12 cellular contexts compared by ENCODE assay signal in genomic region chr1:19462781-19463180, GRCh38. TPM values are rescaled to one million over a fixed set of nuclear protein-coding genes. Genes with fewer than 3 reads are reported as not detected.
DNase-seq lines count a peak whose midpoint lies in the region; ATAC-seq and TF ChIP-seq lines count a peak whose summit lies in the region.
"Had no signal": no experiment of that assay in that cellular context is flagged by ENCODE, and none has a peak within 500 bp of the region (broad histone marks: within the 10 kb centered on the region; RNA-seq: fewer than 3 reads in every experiment).

No MANE protein-coding gene starts in this region.

- no peaks in the 10 kb centered on the region for H3K27me3 ChIP-seq in psoas muscle (ENCODE audit: insufficient read depth in 3 of 3, low read length in 2 of 3)
- H3K27me3 ChIP-seq: brain microvascular endothelial cell had no signal

- H3K4me1 ChIP-seq in psoas muscle, result peaks cover 71% of the 10 kb centered on the region

- WGBS in psoas muscle, 3 donors, result 72 to 78% (median 77%) methylated on average over 4 of the region's 4 CpGs

- H3K4me3 ChIP-seq in psoas muscle, result no peak overlapping the region

- no peak for DNase-seq in T-helper 2 cell treated with Interferon-gamma antibody and Interleukin-4, amounts not matched to agents 5 μg/mL and 100 μg/mL, for 36 hours (ENCODE audit: low spot score)
- DNase-seq in T-helper 2 cell (no peak), psoas muscle (no peak)
- DNase-seq: 8988T, brain microvascular endothelial cell, NCI-H1436 treated with DMSO at 0.1 percent for 48 hours, substantia nigra had no signal

- intact Hi-C loops in psoas muscle (cut with DNase I), result loop anchor here in 1 of 2 donors (5.0 kb wide), 1 partner anchor 775 kb away; no protein-coding TSS in a partner anchor

- peak overlapping the region; percentile 94 for H3K27ac Mint-ChIP-seq in T-helper 2 cell treated with Interferon-gamma antibody and Interleukin-4, amounts not matched to agents 5 μg/mL and 100 μg/mL, for 36 hours

- TF ChIP-seq CTCF in psoas muscle (IDR thresholded peaks at IDR 0.05), result no peak

- H3K27me3 Mint-ChIP-seq in T-helper 2 cell treated with Interferon-gamma antibody and Interleukin-4, amounts not matched to agents 5 μg/mL and 100 μg/mL, for 36 hours (ENCODE audit: low read depth), result no peaks in the 10 kb centered on the region

- H3K9me3 Mint-ChIP-seq in T-helper 2 cell treated with Interferon-gamma antibody and Interleukin-4, amounts not matched to agents 5 μg/mL and 100 μg/mL, for 36 hours, result no peaks in the 10 kb centered on the region

- no peak for ATAC-seq in psoas muscle
- no peak for ATAC-seq in esophagus mucosa
- ATAC-seq in GM21576 (IDR thresholded peaks at IDR 0.05; ENCODE audit: unreplicated experiment), result no peak
- no peak for ATAC-seq in HG02852 (IDR thresholded peaks at IDR 0.05; ENCODE audit: unreplicated experiment)

- H3K4me1 Mint-ChIP-seq in T-helper 2 cell treated with Interferon-gamma antibody and Interleukin-4, amounts not matched to agents 5 μg/mL and 100 μg/mL, for 36 hours (ENCODE audit: low read depth), result peaks cover 78% of the 10 kb centered on the region

- H3K36me3 ChIP-seq in KOPT-K1 (ENCODE audit: insufficient read depth, low read length) (peaks cover 6% of the 10 kb centered on the region; the same call in 1 of the 2 replicates), psoas muscle (ENCODE audit: insufficient read depth in 1 of 2, low read depth in 1 of 2) (no peaks in the 10 kb centered on the region)

- peaks cover 47% of the 10 kb centered on the region for H3K36me3 Mint-ChIP-seq in T-helper 2 cell treated with Interferon-gamma antibody and Interleukin-4, amounts not matched to agents 5 μg/mL and 100 μg/mL, for 36 hours (ENCODE audit: low read depth)

- H3K9me3 ChIP-seq in KOPT-K1 (ENCODE audit: insufficient read depth, low read length, poor library complexity, severe bottlenecking) (no peaks in the 10 kb centered on the region), psoas muscle (no peaks in the 10 kb centered on the region)

- peak overlapping the region; percentile 82 for H3K4me3 Mint-ChIP-seq in T-helper 2 cell treated with Interferon-gamma antibody and Interleukin-4, amounts not matched to agents 5 μg/mL and 100 μg/mL, for 36 hours

- H3K27ac ChIP-seq in KOPT-K1 (ENCODE audit: low read depth, low read length, poor library complexity, severe bottlenecking), result peak overlapping the region; percentile 68
- H3K27ac ChIP-seq in cingulate gyrus (ENCODE audit: low read depth, low read length), result peak overlapping the region; percentile 11
- H3K27ac ChIP-seq in psoas muscle, result peak overlapping the region; percentile 26
- H3K27ac ChIP-seq: brain microvascular endothelial cell had no signal

RNA-seq across cellular contexts. Expression of gene CAPZB, which starts 22.6 kb away (rescaled TPM):
- total RNA-seq in psoas muscle (100 to 1,000 TPM; 207 to 284 (median 232) TPM), esophagus mucosa (262 TPM)
- polyA plus RNA-seq in psoas muscle, result 100 to 1,000 TPM; 179 to 261 (median 206) TPM

Comparison
In these comparisons a context has a peak if more than half of its experiments do, and no peak if none do; other contexts are left out.
1. H3K27ac ChIP-seq: peak in every context shown above with its lines; median percentile 68 in KOPT-K1; 26 in psoas muscle; 11 in cingulate gyrus.